ENCODE assay signal across 8 cellular contexts in genomic region chr4:123564758-123565346, GRCh38.
DNase-seq lines count a peak whose midpoint lies in the region; ATAC-seq, FAIRE-seq and TF ChIP-seq lines count a peak whose summit lies in the region.

No MANE protein-coding gene starts in this region.

- ATAC-seq in HG02885 (IDR thresholded peaks at IDR 0.05; ENCODE audit: poor library complexity, unreplicated experiment): peak; percentile 100

- H3K27me3 ChIP-seq in liver (ENCODE audit: control insufficient read depth in 4 of 4, insufficient read depth in 4 of 4, low read length in 3 of 4): no peaks in the 10 kb centered on the region

- no peaks in the 10 kb centered on the region for H3K4me1 ChIP-seq in liver (ENCODE audit: control insufficient read depth in 4 of 4, insufficient read depth in 4 of 4, low read length in 3 of 4)

- peak; percentile 91 to 99 for TF ChIP-seq RAD21 in liver (IDR thresholded peaks at IDR 0.05)

- DNase-seq in AG08396 (ENCODE audit: low spot score) (peak; percentile 63), GM18507 (ENCODE audit: extremely low spot score, insufficient read length, low read depth) (peak; percentile 58), NCI-H146 (lab: John Stamatoyannopoulos, UW) (peak; percentile 75), T-helper 9 cell (peak; percentile 10), cardiac fibroblast (ENCODE audit: low read depth in 2 of 2) (peak; percentile 85 to 87)
- peak; percentile 27 to 28 for DNase-seq in stimulated activated CD8-positive, alpha-beta memory T cell treated with anti-CD3 and anti-CD28 coated beads, Interleukin-7, amount 100 ng/mL, for 4 hours (ENCODE audit: low read depth in 2 of 2)

- no peaks in the 10 kb centered on the region for H3K9me3 ChIP-seq in liver (ENCODE audit: control insufficient read depth in 4 of 4, low read length in 3 of 4)

- peak; percentile 96 for TF ChIP-seq CTCF in cardiac fibroblast (IDR thresholded peaks at IDR 0.05; ENCODE audit: low read depth, low read length)
- peak; percentile 91 for TF ChIP-seq CTCF in liver (IDR thresholded peaks at IDR 0.05; ENCODE audit: low read depth, low read length, missing input control)

- no peak overlapping the region for H3K9ac ChIP-seq in liver (ENCODE audit: low read depth in 1 of 2, low read length in 2 of 2)

- FAIRE-seq in GM18507 (lab: Jason Lieb, UNC): peak; percentile 93

- H3K36me3 ChIP-seq in liver (ENCODE audit: control insufficient read depth in 4 of 4, insufficient read depth in 3 of 4, low read depth in 1 of 4, low read length in 3 of 4): no peaks in the 10 kb centered on the region

- WGBS in liver: 17% methylated on average over 6 of the region's 6 CpGs

- H3K4me3 ChIP-seq in cardiac fibroblast (replicated peaks in 1 of 2; ENCODE audit: low read depth in 2 of 2, low read length in 2 of 2) (no peak overlapping the region), liver (ENCODE audit: low read depth in 1 of 3, low read length in 3 of 3) (no peak overlapping the region)

- no peak overlapping the region for H3K27ac ChIP-seq in liver (ENCODE audit: low read depth in 1 of 2, low read length in 2 of 2)

TF ChIP-seq in liver, 16 proteins besides CTCF, POLR2A, EP300 and RAD21:
- peak; percentile 20 for TF ChIP-seq MAX (IDR thresholded peaks at IDR 0.05)
- peak; percentile 18 to 63 for TF ChIP-seq HNF4A (conservative IDR thresholded peaks at IDR 0.05)
- peak; percentile 54 for TF ChIP-seq HNF4G (IDR thresholded peaks at IDR 0.05)
- TF ChIP-seq NR2F2 (IDR thresholded peaks at IDR 0.05): peak; percentile 39
- TF ChIP-seq, protein P1, sequence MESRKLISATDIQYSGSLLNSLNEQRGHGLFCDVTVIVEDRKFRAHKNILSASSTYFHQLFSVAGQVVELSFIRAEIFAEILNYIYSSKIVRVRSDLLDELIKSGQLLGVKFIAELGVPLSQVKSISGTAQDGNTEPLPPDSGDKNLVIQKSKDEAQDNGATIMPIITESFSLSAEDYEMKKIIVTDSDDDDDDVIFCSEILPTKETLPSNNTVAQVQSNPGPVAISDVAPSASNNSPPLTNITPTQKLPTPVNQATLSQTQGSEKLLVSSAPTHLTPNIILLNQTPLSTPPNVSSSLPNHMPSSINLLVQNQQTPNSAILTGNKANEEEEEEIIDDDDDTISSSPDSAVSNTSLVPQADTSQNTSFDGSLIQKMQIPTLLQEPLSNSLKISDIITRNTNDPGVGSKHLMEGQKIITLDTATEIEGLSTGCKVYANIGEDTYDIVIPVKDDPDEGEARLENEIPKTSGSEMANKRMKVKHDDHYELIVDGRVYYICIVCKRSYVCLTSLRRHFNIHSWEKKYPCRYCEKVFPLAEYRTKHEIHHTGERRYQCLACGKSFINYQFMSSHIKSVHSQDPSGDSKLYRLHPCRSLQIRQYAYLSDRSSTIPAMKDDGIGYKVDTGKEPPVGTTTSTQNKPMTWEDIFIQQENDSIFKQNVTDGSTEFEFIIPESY (IDR thresholded peaks at IDR 0.05): no peak
- TF ChIP-seq RXRA (IDR thresholded peaks at IDR 0.05): peak in 1 of 2 donors; percentile 62
- TF ChIP-seq JUND (IDR thresholded peaks at IDR 0.05): peak; percentile 19 to 36
- peak; percentile 16 for TF ChIP-seq SP1 (IDR thresholded peaks at IDR 0.05)
- peak; percentile 11 for TF ChIP-seq FOXA1 (IDR thresholded peaks at IDR 0.05)
- no peak for TF ChIP-seq GABPA (IDR thresholded peaks at IDR 0.05 in 1 of 2, conservative IDR thresholded peaks at IDR 0.05 in 1 of 2)

Comparison
In these comparisons a context has a peak if more than half of its experiments do, and no peak if none do; other contexts are left out.
1. DNase-seq: peak in every context shown above with its lines; median percentile 86 in cardiac fibroblast; 75 in NCI-H146; 63 in AG08396; 58 in GM18507; 28 in stimulated activated CD8-positive, alpha-beta memory T cell treated with anti-CD3 and anti-CD28 coated beads, Interleukin-7, amount 100 ng/mL, for 4 hours; 10 in T-helper 9 cell.